Comparison of ENCODE assay signal across 21 cellular contexts in genomic region chr10:52908483-52908882, GRCh38.
DNase-seq lines count a peak whose midpoint lies in the region; FAIRE-seq and TF ChIP-seq lines count a peak whose summit lies in the region.
"Had no signal": no experiment of that assay in that cellular context is flagged by ENCODE, and none has a peak within 500 bp of the region (broad histone marks: within the 10 kb centered on the region; RNA-seq: fewer than 3 reads in every experiment).

No MANE protein-coding gene starts in this region.

- H3K27me3 ChIP-seq in HUES6 (ENCODE audit: control insufficient read depth, insufficient read depth, low read length), result no peaks in the 10 kb centered on the region
- no peaks in the 10 kb centered on the region for H3K27me3 ChIP-seq in H1 (replicated peaks in 1 of 4; ENCODE audit: control insufficient read depth in 3 of 4, extremely low read depth in 1 of 4, insufficient read depth in 3 of 4, low read length in 3 of 4)
- H3K27me3 ChIP-seq: MG63, Peyer's patch had no signal

- H3K79me1 ChIP-seq in H1 (ENCODE audit: low read depth, low read length), result no peaks in the 10 kb centered on the region

- H3K79me2 ChIP-seq in H1 (ENCODE audit: control insufficient read depth in 1 of 2, insufficient read depth in 2 of 2, low read length in 2 of 2), result no peaks in the 10 kb centered on the region

- H3K23ac ChIP-seq in H1 (ENCODE audit: insufficient read length), result no peak overlapping the region

- peak overlapping the region; percentile 10; the same call in 1 of the 2 replicates for H2BK12ac ChIP-seq in H1 (ENCODE audit: low read depth, low read length)

- peak in 1 of 2 experiments; percentile 9; a peak in 1 of 3 replicates for TF ChIP-seq EP300 in H1 (IDR thresholded peaks at IDR 0.05; ENCODE audit: borderline replicate concordance in 1 of 2, low read depth in 2 of 2, low read length in 2 of 2)

- no peaks in the 10 kb centered on the region for H3K23me2 ChIP-seq in H1 (ENCODE audit: low read depth, low read length)

- peak; percentile 82 for FAIRE-seq in H1 (lab: Jason Lieb, UNC)
- FAIRE-seq: A549, D721Med, H54 had no signal

- H3K9me3 ChIP-seq in HUES6 (ENCODE audit: control insufficient read depth, insufficient read depth, low read depth, low read length) (no peaks in the 10 kb centered on the region), H1 (ENCODE audit: insufficient read depth in 2 of 2, low read depth in 1 of 2, low read length in 1 of 2) (no peaks in the 10 kb centered on the region)
- H3K9me3 ChIP-seq: A549, MG63, Peyer's patch had no signal

- H3K4me2 ChIP-seq in H1 (ENCODE audit: insufficient read depth in 1 of 2, low read depth in 2 of 2, low read length in 2 of 2), result peak overlapping the region; percentile 32 to 55; a peak in 3 of 4 replicates
- H3K4me2 ChIP-seq: A549 had no signal

- no peaks in the 10 kb centered on the region for H3K36me3 Mint-ChIP-seq in type B pancreatic cell
- H3K36me3 Mint-ChIP-seq: CD14-positive monocyte had no signal

- H3K14ac ChIP-seq in H1 (ENCODE audit: insufficient read length), result no peak overlapping the region

- H3K4me1 Mint-ChIP-seq in type B pancreatic cell (ENCODE audit: unreplicated experiment), result peaks cover 11% of the 10 kb centered on the region
- H3K4me1 Mint-ChIP-seq: B cell, CD14-positive monocyte had no signal

- no peak overlapping the region for H4K5ac ChIP-seq in H1 (ENCODE audit: insufficient read length, low read depth, low read length)

- no peak overlapping the region for H3K4me3 ChIP-seq in HUES6 (ENCODE audit: low read depth, low read length)
- peak overlapping the region in 1 of 4 experiments; percentile 12; a peak in 1 of 8 replicates for H3K4me3 ChIP-seq in H1 (ENCODE audit: extremely low read depth in 1 of 4, insufficient read depth in 2 of 4, low read depth in 3 of 4, low read length in 4 of 4)
- no peak overlapping the region for H3K4me3 ChIP-seq in lower leg skin (ENCODE audit: low read depth, poor library complexity, severe bottlenecking)
- H3K4me3 ChIP-seq: A549, MG63, Peyer's patch had no signal

- peak overlapping the region; percentile 48 for H2BK120ac ChIP-seq in H1 (replicated peaks; ENCODE audit: low read depth, low read length)

- no peak overlapping the region for H2AFZ ChIP-seq in H1 (ENCODE audit: low read length)

- no peak overlapping the region for H4K91ac ChIP-seq in H1 (replicated peaks; ENCODE audit: insufficient read length, low read length)

- H3K4me1 ChIP-seq in HUES6 (ENCODE audit: control insufficient read depth, insufficient read depth, low read length) (peaks cover 28% of the 10 kb centered on the region), H1 (replicated peaks in 1 of 4; ENCODE audit: control insufficient read depth in 3 of 4, insufficient read depth in 4 of 4, low read length in 3 of 4) (peaks cover 0 to 15% (median 11%) of the 10 kb centered on the region in 4 experiments; a peak in 5 of 7 replicates)
- H3K4me1 ChIP-seq: A549, Peyer's patch had no signal

- TF ChIP-seq POLR2A in H1 (IDR thresholded peaks at IDR 0.05; ENCODE audit: control extremely low read depth in 1 of 2, low read depth in 2 of 2, low read length in 2 of 2), result no peak
- no peak for TF ChIP-seq POLR2A in lower leg skin (IDR thresholded peaks at IDR 0.05)

- CTCF ChIA-PET in H1 (lab: Charles Lee; ENCODE audit: partially characterized antibody), result interaction anchor here (0.6 to 1.7 kb wide), 2 partner anchors 23 to 24 kb away, joined by 3 to 6 read pairs; no protein-coding TSS in a partner anchor

- no peak for TF ChIP-seq CTCF in H1 (IDR thresholded peaks at IDR 0.05; ENCODE audit: control extremely low read depth in 1 of 3, insufficient read depth in 1 of 3, low read depth in 1 of 3, low read length in 3 of 3)
- no peak for TF ChIP-seq CTCF in type B pancreatic cell (conservative IDR thresholded peaks at IDR 0.05)
- TF ChIP-seq CTCF in lower leg skin (IDR thresholded peaks at IDR 0.05), result no peak

- H3K27ac ChIP-seq in HUES6 (ENCODE audit: low read depth, low read length) (peak overlapping the region; percentile 21; the same call in 1 of the 2 replicates), H1 (ENCODE audit: low read depth, low read length) (0 out of 2 replicates have a peak overlapping the region, but pooled peaks have one; percentile 22)
- H3K27ac ChIP-seq: A549, Peyer's patch had no signal

- H3K9ac ChIP-seq in HUES6 (ENCODE audit: low read length) (no peak overlapping the region), H1 (replicated peaks in 1 of 4; ENCODE audit: extremely low read depth in 1 of 4, low read depth in 3 of 4, low read length in 3 of 4) (no peak overlapping the region)

- H3K27ac Mint-ChIP-seq in type B pancreatic cell, result peak overlapping the region; percentile 54
- H3K27ac Mint-ChIP-seq: B cell, CD14-positive monocyte had no signal

- H3K36me3 ChIP-seq in HUES6 (ENCODE audit: control insufficient read depth, insufficient read depth, low read length) (no peaks in the 10 kb centered on the region), H1 (ENCODE audit: control insufficient read depth in 2 of 4, insufficient read depth in 4 of 4, low read length in 3 of 4) (no peaks in the 10 kb centered on the region)
- H3K36me3 ChIP-seq: MG63, Peyer's patch had no signal

- H3K18ac ChIP-seq in H1 (ENCODE audit: extremely low read depth, low read length), result no peak overlapping the region

- no peak overlapping the region for H2BK5ac ChIP-seq in H1 (ENCODE audit: low read depth, low read length)

- H4K20me1 ChIP-seq in H1 (replicated peaks in 1 of 2; ENCODE audit: control insufficient read depth in 1 of 2, insufficient read depth in 2 of 2, low read length in 2 of 2), result no peaks in the 10 kb centered on the region

- no peak overlapping the region for H3K56ac ChIP-seq in H1 (replicated peaks; ENCODE audit: insufficient read length, low read depth, low read length)

- H3K4me3 Mint-ChIP-seq in type B pancreatic cell, result peak overlapping the region; percentile 1
- H3K4me3 Mint-ChIP-seq: B cell, CD14-positive monocyte had no signal

- no peak for TF ChIP-seq RAD21 in H1 (IDR thresholded peaks at IDR 0.05 in 1 of 2, conservative IDR thresholded peaks at IDR 0.05 in 1 of 2; ENCODE audit: low read depth in 2 of 2, low read length in 2 of 2)

- no peaks in the 10 kb centered on the region for H3K9me3 Mint-ChIP-seq in type B pancreatic cell

- H4K8ac ChIP-seq in H1 (ENCODE audit: extremely low read depth, insufficient read depth, low read length), result no peak overlapping the region

- H2BK15ac ChIP-seq in H1 (ENCODE audit: low read length), result no peak overlapping the region

- H2AK5ac ChIP-seq in H1 (ENCODE audit: low read depth, low read length), result no peak overlapping the region; the same call in 1 of the 2 replicates

- WGBS in H1 (ENCODE audit: extremely low coverage in 1 of 2, insufficient coverage in 1 of 2, insufficient read length in 1 of 2, insufficient replicate concordance in 2 of 2, low coverage in 1 of 2, low lambda C conversion rate in 2 of 2, missing lambda C conversion rate in 1 of 2), 2 experiments, result 24% methylated on average over 5 of the region's 5 CpGs; no CpG with 5 or more reads in 1 of the 2 experiments
- 44 to 48% methylated on average over 5 of the region's 5 CpGs for WGBS in lower leg skin, 2 donors

- H2BK20ac ChIP-seq in H1 (ENCODE audit: low read length), result no peak overlapping the region

- H3K27me3 Mint-ChIP-seq in type B pancreatic cell, result no peaks in the 10 kb centered on the region
- H3K27me3 Mint-ChIP-seq: B cell had no signal

- intact Hi-C loops in lower leg skin (cut with DNase I; ENCODE audit: low total_unique reads), result no loop called here

- no peak overlapping the region for H3K4ac ChIP-seq in H1 (replicated peaks; ENCODE audit: insufficient read length, low read depth, low read length)

- POLR2A ChIA-PET in H1 (lab: Charles Lee; ENCODE audit: partially characterized antibody), result interaction anchor here (1.3 to 1.5 kb wide), 2 partner anchors 10 to 689 kb away, joined by 4 to 5 read pairs; no protein-coding TSS in a partner anchor

- no peak for DNase-seq in H1 (ENCODE audit: low read depth in 1 of 2, low spot score in 2 of 2)
- peak; percentile 71 for DNase-seq in left kidney (ENCODE audit: low read depth, low spot score)
- DNase-seq in type B pancreatic cell (ENCODE audit: extremely low spot score, unreplicated experiment), result no peak
- no peak for DNase-seq in SHP77 treated with DMSO at 0.1 percent for 48 hours (lab: John Stamatoyannopoulos, UW)
- DNase-seq in RPMI8226, result no peak
- no peak for DNase-seq in lower leg skin (ENCODE audit: low spot score in 2 of 2)
- DNase-seq: DMS53, MG63, NCI-H1092, NCI-H1436 treated with DMSO at 0.1 percent for 48 hours, NCI-H2029, NCI-H2171 treated with DMSO at 0.1 percent for 48 hours, NCI-H524 treated with DMSO at 0.1 percent for 48 hours, NCI-H82, Peyer's patch had no signal

TF ChIP-seq in H1, 55 proteins besides CTCF, POLR2A, EP300 and RAD21 (continues in another document):
- TF ChIP-seq BACH1 (IDR thresholded peaks at IDR 0.05; ENCODE audit: low read length) (0 out of 2 replicates have a peak, but pooled peaks have one; percentile 51), SIN3A (conservative IDR thresholded peaks at IDR 0.05 in 1 of 2, IDR thresholded peaks at IDR 0.05 in 1 of 2; ENCODE audit: low read depth in 1 of 2, low read length in 2 of 2) (no peak), SP4 (IDR thresholded peaks at IDR 0.05; ENCODE audit: low read length) (no peak), BRCA1 (IDR thresholded peaks at IDR 0.05; ENCODE audit: low read depth, low read length) (no peak), TBP (IDR thresholded peaks at IDR 0.05; ENCODE audit: low read depth, low read length) (0 out of 2 replicates have a peak, but pooled peaks have one; percentile 9), SAP30 (IDR thresholded peaks at IDR 0.05; ENCODE audit: insufficient read depth, insufficient replicate concordance, low read length) (no peak), CEBPB (IDR thresholded peaks at IDR 0.05; ENCODE audit: low read depth, low read length) (no peak)
